1 cellular context compared by ENCODE assay signal in genomic region chr5:140360101-140360500, GRCh38.
TF ChIP-seq lines count a peak whose summit lies in the region.

Gene SLC4A9 (plus strand): TSS chr5:140360194. CDS start chr5:140360237, 43 bp downstream.

TF ChIP-seq in HCT116, 20 proteins besides CTCF, POLR2A, EP300 and RAD21 (continued from another document):
- TF ChIP-seq, protein P1, sequence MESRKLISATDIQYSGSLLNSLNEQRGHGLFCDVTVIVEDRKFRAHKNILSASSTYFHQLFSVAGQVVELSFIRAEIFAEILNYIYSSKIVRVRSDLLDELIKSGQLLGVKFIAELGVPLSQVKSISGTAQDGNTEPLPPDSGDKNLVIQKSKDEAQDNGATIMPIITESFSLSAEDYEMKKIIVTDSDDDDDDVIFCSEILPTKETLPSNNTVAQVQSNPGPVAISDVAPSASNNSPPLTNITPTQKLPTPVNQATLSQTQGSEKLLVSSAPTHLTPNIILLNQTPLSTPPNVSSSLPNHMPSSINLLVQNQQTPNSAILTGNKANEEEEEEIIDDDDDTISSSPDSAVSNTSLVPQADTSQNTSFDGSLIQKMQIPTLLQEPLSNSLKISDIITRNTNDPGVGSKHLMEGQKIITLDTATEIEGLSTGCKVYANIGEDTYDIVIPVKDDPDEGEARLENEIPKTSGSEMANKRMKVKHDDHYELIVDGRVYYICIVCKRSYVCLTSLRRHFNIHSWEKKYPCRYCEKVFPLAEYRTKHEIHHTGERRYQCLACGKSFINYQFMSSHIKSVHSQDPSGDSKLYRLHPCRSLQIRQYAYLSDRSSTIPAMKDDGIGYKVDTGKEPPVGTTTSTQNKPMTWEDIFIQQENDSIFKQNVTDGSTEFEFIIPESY (IDR thresholded peaks at IDR 0.05; ENCODE audit: extremely low read depth, insufficient replicate concordance, low read length): no peak
- TF ChIP-seq FOSL1 (IDR thresholded peaks at IDR 0.05; ENCODE audit: low read depth): no peak
- TF ChIP-seq YY1 (IDR thresholded peaks at IDR 0.05; ENCODE audit: extremely low read depth, insufficient replicate concordance, low read depth, low read length): no peak
- TF ChIP-seq EZH2phosphoT487 (IDR thresholded peaks at IDR 0.05; ENCODE audit: borderline replicate concordance): no peak
- TF ChIP-seq REST (IDR thresholded peaks at IDR 0.05; ENCODE audit: low read depth): no peak
